In genomic region chr1:25430666-25431494, GRCh38 we compare ENCODE assay signal across 8 cellular contexts. TPM values are rescaled to one million over a fixed set of nuclear protein-coding genes. Genes with fewer than 3 reads are reported as not detected.
DNase-seq lines count a peak whose midpoint lies in the region; ATAC-seq and TF ChIP-seq lines count a peak whose summit lies in the region.

MACO1 (plus strand) TSS chr1:25430897; CDS start chr1:25431099, 202 bp downstream.

- TF ChIP-seq CTCF in Panc1 (IDR thresholded peaks at IDR 0.05) (no peak), epithelial cell of proximal tubule (conservative IDR thresholded peaks at IDR 0.05; ENCODE audit: low read depth, low read length) (no peak), mucosa of descending colon (IDR thresholded peaks at IDR 0.05) (no peak)

- peak within 1 kb of the TSS; percentile 97 for H3K4me3 Mint-ChIP-seq in activated T-cell treated with anti-CD3 and anti-CD28 coated beads, Interleukin-2, amount 50 U/mL, for 24 hours

- POLR2A ChIA-PET in Panc1 (lab: Charles Lee), result interaction anchor here (0.6 kb wide), 3 partner anchors 102 to 1330 kb away, joined by 3 to 6 read pairs (median 4); no protein-coding TSS in a partner anchor

- DNase-seq in DMS114 treated with DMSO at 0.1 percent for 48 hours (lab: John Stamatoyannopoulos, UW; ENCODE audit: unreplicated experiment) (peak; percentile 95), KG1 (lab: John Stamatoyannopoulos, UW) (peak; percentile 97), Panc1 (ENCODE audit: low read depth, low spot score) (peak; percentile 92), epithelial cell of proximal tubule (ENCODE audit: low read depth) (peak; percentile 83), mucosa of descending colon (peak; percentile 96 to 98 (median 98))
- peak; percentile 99 for DNase-seq in activated T-cell treated with anti-CD3 and anti-CD28 coated beads, Interleukin-2, amount 50 U/mL, for 24 hours
- DNase-seq in stimulated activated CD8-positive, alpha-beta memory T cell treated with anti-CD3 and anti-CD28 coated beads, Interleukin-4, amount 100 ng/mL, for 1 hour (ENCODE audit: low read depth in 2 of 2, low spot score in 1 of 2), result peak; percentile 87 to 94

- H3K27ac Mint-ChIP-seq in activated T-cell treated with anti-CD3 and anti-CD28 coated beads, Interleukin-2, amount 50 U/mL, for 24 hours, result peak within 1 kb of the TSS; percentile 100

- peaks cover 50% of the 10 kb centered on the region for H3K4me1 Mint-ChIP-seq in activated T-cell treated with anti-CD3 and anti-CD28 coated beads, Interleukin-2, amount 50 U/mL, for 24 hours (ENCODE audit: low read depth)

- H3K27me3 ChIP-seq in Panc1 (ENCODE audit: control insufficient read depth, insufficient read depth, low read length), result no peaks in the 10 kb centered on the region

- intact Hi-C loops in Panc1 (cut with micrococcal nuclease; ENCODE audit: unreplicated experiment), result no loop called here
- intact Hi-C loops in mucosa of descending colon (cut with DNase I, micrococcal nuclease), result no loop called here

- no peaks in the 10 kb centered on the region for H3K9me3 Mint-ChIP-seq in activated T-cell treated with anti-CD3 and anti-CD28 coated beads, Interleukin-2, amount 50 U/mL, for 24 hours

- in situ Hi-C loops in Panc1 (cut with HindIII; ENCODE audit: low pct_unique_long_range_greater_than_20kb, low sequenced_read_pairs), result no loop called here

- no TSS peak for BruUV-seq in Panc1 (replicated peaks; lab: Mats Ljungman, UMichigan)

- peaks cover 31% of the 10 kb centered on the region for H3K4me1 ChIP-seq in Panc1 (ENCODE audit: control insufficient read depth, insufficient read depth, low read length)
- H3K4me1 ChIP-seq in mucosa of descending colon (ENCODE audit: low read depth), result peaks cover 18% of the 10 kb centered on the region

- H3K4me3 ChIP-seq in Panc1 (ENCODE audit: low read depth in 2 of 2, low read length in 2 of 2), result peak within 1 kb of the TSS; percentile 73 to 98
- H3K4me3 ChIP-seq in epithelial cell of proximal tubule (ENCODE audit: low read depth, low read length), result peak within 1 kb of the TSS; percentile 87
- peak within 1 kb of the TSS; percentile 84 for H3K4me3 ChIP-seq in mucosa of descending colon

- no peaks in the 10 kb centered on the region for H3K9me3 ChIP-seq in Panc1 (ENCODE audit: control insufficient read depth, insufficient read depth, low read depth, low read length)
- H3K9me3 ChIP-seq in mucosa of descending colon, result no peaks in the 10 kb centered on the region

- ATAC-seq in GM21723 (IDR thresholded peaks at IDR 0.05; ENCODE audit: unreplicated experiment) (peak; percentile 88), Panc1 (peak; percentile 96), mucosa of descending colon (peak; percentile 92)

- CTCF ChIA-PET in Panc1 (lab: Charles Lee), result interaction anchor here (0.6 kb wide), 1 partner anchor 101 kb away, joined by 7 read pairs; no protein-coding TSS in a partner anchor

- H3K36me3 ChIP-seq in Panc1 (ENCODE audit: control insufficient read depth, insufficient read depth, low read length) (no peaks in the 10 kb centered on the region; the same call in 1 of the 2 replicates), mucosa of descending colon (ENCODE audit: low read depth) (no peaks in the 10 kb centered on the region)

- H3K27me3 Mint-ChIP-seq in activated T-cell treated with anti-CD3 and anti-CD28 coated beads, Interleukin-2, amount 50 U/mL, for 24 hours, result no peaks in the 10 kb centered on the region

- H3K27ac ChIP-seq in Panc1 (ENCODE audit: low read length), result peak within 1 kb of the TSS; percentile 87

- peaks cover 9% of the 10 kb centered on the region for H3K36me3 Mint-ChIP-seq in activated T-cell treated with anti-CD3 and anti-CD28 coated beads, Interleukin-2, amount 50 U/mL, for 24 hours (ENCODE audit: low read depth)

RNA-seq across cellular contexts. Expression of gene MACO1, which starts in this region (rescaled TPM):
- 16.5 TPM for total RNA-seq in Panc1 (2021; ENCODE audit: unreplicated experiment)
- 13.2 TPM for polyA plus RNA-seq in Panc1 (2012; ENCODE audit: insufficient read length)
- total RNA-seq in epithelial cell of proximal tubule, result 7.9 and 11.5 TPM in 2 replicates
- total RNA-seq in mucosa of descending colon, result 10 to 100 TPM; 21.8 to 23.5 (median 22.5) TPM

Comparison
In these comparisons a context has a peak if more than half of its experiments do, and no peak if none do; other contexts are left out.
1. Peak in every context shown above with its lines: DNase-seq, ATAC-seq, H3K4me3 ChIP-seq and H3K27ac ChIP-seq.